Comparison of ENCODE assay signal across 24 cellular contexts in genomic region chr1:1732381-1732780, GRCh38. TPM values are rescaled to one million over a fixed set of nuclear protein-coding genes. Genes with fewer than 3 reads are reported as not detected.
DNase-seq lines count a peak whose midpoint lies in the region; ATAC-seq and TF ChIP-seq lines count a peak whose summit lies in the region.
"Had no signal": no experiment of that assay in that cellular context is flagged by ENCODE, and none has a peak within 500 bp of the region (broad histone marks: within the 10 kb centered on the region; RNA-seq: fewer than 3 reads in every experiment).

No MANE protein-coding gene starts in this region.

- H3K9ac ChIP-seq in H9 (ENCODE audit: extremely low read depth, insufficient read length, low read length) = no peak overlapping the region
- H3K9ac ChIP-seq: GM23248 had no signal

- no peak overlapping the region for H4K8ac ChIP-seq in H9 (replicated peaks; ENCODE audit: insufficient read length, low read depth, low read length)

- H3K4me1 Mint-ChIP-seq in activated CD4-positive, alpha-beta memory T cell treated with anti-CD3 and anti-CD28 coated beads, Interleukin-2, amount 10 ng/mL, durations not matched to agents 7 days and 5 days = peaks cover 23% of the 10 kb centered on the region
- H3K4me1 Mint-ChIP-seq in activated CD4-positive, alpha-beta memory T cell treated with anti-CD3 and anti-CD28 coated beads for 36 hours (ENCODE audit: low read depth) = peaks cover 11% of the 10 kb centered on the region
- H3K4me1 Mint-ChIP-seq in H9 (no peaks in the 10 kb centered on the region), glutamatergic neuron (ENCODE audit: low read depth, unreplicated experiment) (no peaks in the 10 kb centered on the region), osteocyte (ENCODE audit: unreplicated experiment) (peaks cover 6% of the 10 kb centered on the region)

- no peaks in the 10 kb centered on the region for H3K23me2 ChIP-seq in H9 (ENCODE audit: insufficient read length, low read depth, low read length, poor library complexity, severe bottlenecking)

- no peak overlapping the region for H3K23ac ChIP-seq in H9 (ENCODE audit: insufficient read length, low read depth, low read length)

- H3K79me1 ChIP-seq in H9 (ENCODE audit: insufficient read depth, low read depth, low read length, poor library complexity, severe bottlenecking) = no peaks in the 10 kb centered on the region

- WGBS in H9 (ENCODE audit: extremely low coverage, insufficient read length, low lambda C conversion rate) = no CpG with 5 or more reads among the region's 17 CpGs
- 91 to 94% methylated on average over 17 of the region's 17 CpGs for WGBS in tibial nerve, 2 donors
- 88 to 93% (median 90%) methylated on average over 9 to 17 of the region's 17 CpGs for WGBS in spleen, 5 donors

- H2BK20ac ChIP-seq in H9 (ENCODE audit: low read depth, low read length, poor library complexity, severe bottlenecking) = no peak overlapping the region

- H3K27me3 ChIP-seq in H9 (ENCODE audit: insufficient read depth, low read length) (no peaks in the 10 kb centered on the region), tibial nerve (no peaks in the 10 kb centered on the region), spleen (replicated peaks in 1 of 7) (no peaks in the 10 kb centered on the region)

- TF ChIP-seq CTCF in H9 (conservative IDR thresholded peaks at IDR 0.05) (no peak), glutamatergic neuron (IDR thresholded peaks at IDR 0.05; ENCODE audit: partially characterized antibody, unreplicated experiment) (no peak), osteocyte (IDR thresholded peaks at IDR 0.05) (no peak), tibial nerve (IDR thresholded peaks at IDR 0.05) (no peak), spleen (IDR thresholded peaks at IDR 0.05 in 8 of 11, conservative IDR thresholded peaks at IDR 0.05 in 3 of 11) (no peak)

- H2BK120ac ChIP-seq in H9 (ENCODE audit: low read depth, low read length, poor library complexity, severe bottlenecking) = no peak overlapping the region

- H3K36me3 ChIP-seq in tibial nerve (peaks cover 0 to 58% (median 3%) of the 10 kb centered on the region in 3 donors), spleen (peaks cover 0 to 85% (median 36%) of the 10 kb centered on the region in 6 donors)

- H3K9me3 ChIP-seq in H9 (ENCODE audit: control insufficient read depth, low read depth, low read length) (no peaks in the 10 kb centered on the region), tibial nerve (no peaks in the 10 kb centered on the region), spleen (no peaks in the 10 kb centered on the region)
- H3K9me3 ChIP-seq: HAP-1 had no signal

- H2BK15ac ChIP-seq in H9 (ENCODE audit: low read depth, low read length) = no peak overlapping the region

- H3K4me3 Mint-ChIP-seq in activated CD4-positive, alpha-beta memory T cell treated with anti-CD3 and anti-CD28 coated beads, Interleukin-2, amount 10 ng/mL, durations not matched to agents 7 days and 5 days = no peak overlapping the region
- H3K4me3 Mint-ChIP-seq in activated CD4-positive, alpha-beta memory T cell treated with anti-CD3 and anti-CD28 coated beads for 36 hours = no peak overlapping the region
- H3K4me3 Mint-ChIP-seq in H9 = no peak overlapping the region
- H3K4me3 Mint-ChIP-seq in glutamatergic neuron (ENCODE audit: unreplicated experiment) = no peak overlapping the region
- no peak overlapping the region for H3K4me3 Mint-ChIP-seq in osteocyte (ENCODE audit: unreplicated experiment)
- H3K4me3 Mint-ChIP-seq: HFFc6 had no signal

- H3K36me3 Mint-ChIP-seq in activated CD4-positive, alpha-beta memory T cell treated with anti-CD3 and anti-CD28 coated beads, Interleukin-2, amount 10 ng/mL, durations not matched to agents 7 days and 5 days (ENCODE audit: low read depth) = peaks cover 45% of the 10 kb centered on the region
- H3K36me3 Mint-ChIP-seq in activated CD4-positive, alpha-beta memory T cell treated with anti-CD3 and anti-CD28 coated beads for 36 hours = peaks cover 10% of the 10 kb centered on the region
- H3K36me3 Mint-ChIP-seq in H9 (ENCODE audit: insufficient read depth in 1 of 3, low read depth in 3 of 3) (peaks cover 7 to 33% (median 23%) of the 10 kb centered on the region in 3 experiments; a peak in 6 of 7 replicates), glutamatergic neuron (ENCODE audit: unreplicated experiment) (no peaks in the 10 kb centered on the region), osteocyte (ENCODE audit: unreplicated experiment) (peaks cover 20% of the 10 kb centered on the region)

- H4K91ac ChIP-seq in H9 (ENCODE audit: insufficient read length, low read depth, low read length) = no peak overlapping the region

- TF ChIP-seq EP300 in tibial nerve (IDR thresholded peaks at IDR 0.05) = no peak

- no peak for TF ChIP-seq POLR2A in tibial nerve (IDR thresholded peaks at IDR 0.05)
- no peak for TF ChIP-seq POLR2A in spleen (IDR thresholded peaks at IDR 0.05)

- POLR2A ChIA-PET in activated CD4-positive, alpha-beta memory T cell treated with anti-CD3 and anti-CD28 coated beads, Interleukin-2, amount 10 ng/mL, durations not matched to agents 7 days and 5 days (lab: Charles Lee) = interaction anchor here (1.2 kb wide), 1 partner anchor 8 kb away, joined by 3 read pairs; no protein-coding TSS in a partner anchor
- POLR2A ChIA-PET in activated CD4-positive, alpha-beta memory T cell treated with anti-CD3 and anti-CD28 coated beads for 36 hours (lab: Charles Lee) = no interaction called here

- H3K27ac ChIP-seq in H9 (ENCODE audit: insufficient read length, low read depth, low read length) (no peak overlapping the region), tibial nerve (no peak overlapping the region), spleen (no peak overlapping the region)
- H3K27ac ChIP-seq: GM23248, RWPE1 had no signal

- H4K5ac ChIP-seq in H9 (ENCODE audit: insufficient read length, low read depth, low read length) = no peak overlapping the region

- H3K4ac ChIP-seq in H9 (ENCODE audit: low read depth, low read length) = no peak overlapping the region

- H3T11ph ChIP-seq in H9 (ENCODE audit: low read length) = no peak overlapping the region

- H2AFZ ChIP-seq in H9 (ENCODE audit: low read length) = no peak overlapping the region
- H2AFZ ChIP-seq: GM23248 had no signal

- H3K56ac ChIP-seq in H9 (ENCODE audit: insufficient read length, low read depth, low read length) = no peak overlapping the region

- H3K4me1 ChIP-seq in H9 (ENCODE audit: insufficient read depth, low read length) = no peaks in the 10 kb centered on the region
- H3K4me1 ChIP-seq in tibial nerve = peaks cover 0 to 4% (median 0%) of the 10 kb centered on the region in 4 donors
- peaks cover 0 to 15% (median 7%) of the 10 kb centered on the region in 6 donors for H3K4me1 ChIP-seq in spleen
- H3K4me1 ChIP-seq: HAP-1 had no signal

- no peaks in the 10 kb centered on the region for H4K20me1 ChIP-seq in H9 (ENCODE audit: control insufficient read depth, insufficient read depth, insufficient read length)

- no peaks in the 10 kb centered on the region for H3K27me3 Mint-ChIP-seq in activated CD4-positive, alpha-beta memory T cell treated with anti-CD3 and anti-CD28 coated beads, Interleukin-2, amount 10 ng/mL, durations not matched to agents 7 days and 5 days
- H3K27me3 Mint-ChIP-seq in activated CD4-positive, alpha-beta memory T cell treated with anti-CD3 and anti-CD28 coated beads for 36 hours = no peaks in the 10 kb centered on the region
- H3K27me3 Mint-ChIP-seq in H9 (ENCODE audit: low read depth) = no peaks in the 10 kb centered on the region
- H3K27me3 Mint-ChIP-seq in glutamatergic neuron (ENCODE audit: unreplicated experiment) = no peaks in the 10 kb centered on the region
- H3K27me3 Mint-ChIP-seq in osteocyte (ENCODE audit: unreplicated experiment) = no peaks in the 10 kb centered on the region
- H3K27me3 Mint-ChIP-seq: CD4-positive, CD25-positive, alpha-beta regulatory T cell had no signal

- no peak overlapping the region for H2BK5ac ChIP-seq in H9 (ENCODE audit: insufficient read length, low read length)

- H3K79me2 ChIP-seq in H9 (ENCODE audit: insufficient read depth, low read length) = no peaks in the 10 kb centered on the region

- no peak overlapping the region for H3K18ac ChIP-seq in H9 (ENCODE audit: insufficient read length, low read depth, low read length)

- ATAC-seq in GM21367 (IDR thresholded peaks at IDR 0.05; ENCODE audit: unreplicated experiment) = no peak
- ATAC-seq: K562, Panc1 had no signal

- H3K14ac ChIP-seq in H9 (ENCODE audit: insufficient read depth, low read length) = no peak overlapping the region

- CTCF ChIA-PET in activated CD4-positive, alpha-beta memory T cell treated with anti-CD3 and anti-CD28 coated beads, Interleukin-2, amount 10 ng/mL, durations not matched to agents 7 days and 5 days (lab: Charles Lee) = no interaction called here
- CTCF ChIA-PET in activated CD4-positive, alpha-beta memory T cell treated with anti-CD3 and anti-CD28 coated beads for 36 hours (lab: Charles Lee) = no interaction called here

- no peak overlapping the region for H2AK5ac ChIP-seq in H9 (ENCODE audit: insufficient read length, low read length)

- H3K9me3 Mint-ChIP-seq in activated CD4-positive, alpha-beta memory T cell treated with anti-CD3 and anti-CD28 coated beads, Interleukin-2, amount 10 ng/mL, durations not matched to agents 7 days and 5 days = no peaks in the 10 kb centered on the region
- no peaks in the 10 kb centered on the region for H3K9me3 Mint-ChIP-seq in activated CD4-positive, alpha-beta memory T cell treated with anti-CD3 and anti-CD28 coated beads for 36 hours
- H3K9me3 Mint-ChIP-seq in H9 (no peaks in the 10 kb centered on the region), glutamatergic neuron (ENCODE audit: unreplicated experiment) (no peaks in the 10 kb centered on the region), osteocyte (ENCODE audit: unreplicated experiment) (no peaks in the 10 kb centered on the region)
- H3K9me3 Mint-ChIP-seq: CD4-positive, CD25-positive, alpha-beta regulatory T cell; HFFc6 had no signal

- no peak overlapping the region for H3K4me2 ChIP-seq in H9 (ENCODE audit: insufficient read depth, insufficient read length, low read length)

- DNase-seq in activated CD4-positive, alpha-beta memory T cell treated with anti-CD3 and anti-CD28 coated beads, Interleukin-2, amount 10 ng/mL, durations not matched to agents 7 days and 5 days = no peak
- DNase-seq in activated CD4-positive, alpha-beta memory T cell treated with anti-CD3 and anti-CD28 coated beads for 36 hours = no peak
- no peak for DNase-seq in H9
- no peak for DNase-seq in glutamatergic neuron
- peak; percentile 65 for DNase-seq in osteocyte (ENCODE audit: extremely low spot score, unreplicated experiment)
- no peak for DNase-seq in tibial nerve (ENCODE audit: low spot score in 2 of 2)
- DNase-seq in spleen = no peak
- DNase-seq: CD4-positive, CD25-positive, alpha-beta regulatory T cell; DMS153; DND-41; GM23248; HFFc6; MV-4-11; NCI-H1105; NCI-H146; NCI-H2029; NCI-H2227 treated with DMSO at 0.1 percent for 48 hours; NCI-H526 treated with DMSO at 0.1 percent for 48 hours; SHP77 had no signal

- peak overlapping the region; percentile 19 for H3K27ac Mint-ChIP-seq in activated CD4-positive, alpha-beta memory T cell treated with anti-CD3 and anti-CD28 coated beads, Interleukin-2, amount 10 ng/mL, durations not matched to agents 7 days and 5 days
- H3K27ac Mint-ChIP-seq in activated CD4-positive, alpha-beta memory T cell treated with anti-CD3 and anti-CD28 coated beads for 36 hours = no peak overlapping the region
- H3K27ac Mint-ChIP-seq in H9 (peak overlapping the region in 2 of 3 experiments; percentile 53 to 63; a peak in 2 of 7 replicates), glutamatergic neuron (ENCODE audit: unreplicated experiment) (peak overlapping the region; percentile 81), osteocyte (ENCODE audit: unreplicated experiment) (no peak overlapping the region)
- H3K27ac Mint-ChIP-seq: CD4-positive, CD25-positive, alpha-beta regulatory T cell; HFFc6 had no signal

- intact Hi-C loops in activated CD4-positive, alpha-beta memory T cell treated with anti-CD3 and anti-CD28 coated beads for 36 hours (cut with micrococcal nuclease) = no loop called here
- intact Hi-C loops in spleen (cut with DNase I; ENCODE audit: low total_unique reads) = no loop called here

- no peak overlapping the region for H2BK12ac ChIP-seq in H9 (ENCODE audit: insufficient read length, low read depth, low read length)

- no peak overlapping the region for H3K4me3 ChIP-seq in tibial nerve
- no peak overlapping the region for H3K4me3 ChIP-seq in spleen
- H3K4me3 ChIP-seq: GM23248, HAP-1, K562 had no signal

RNA-seq across cellular contexts. Expression of gene CDK11A, which starts 8.2 kb away (rescaled TPM):
- total RNA-seq in activated CD4-positive, alpha-beta memory T cell treated with anti-CD3 and anti-CD28 coated beads, Interleukin-2, amount 10 ng/mL, durations not matched to agents 7 days and 5 days = 10 to 100 TPM; 67.2 to 68.1 TPM
- total RNA-seq in activated CD4-positive, alpha-beta memory T cell treated with anti-CD3 and anti-CD28 coated beads for 36 hours = 10 to 100 TPM; 44.5 to 49.1 TPM
- 49.5 and 50.1 TPM in 2 replicates for total RNA-seq in H9 (2021)
- total RNA-seq in glutamatergic neuron (ENCODE audit: unreplicated experiment) = 62.8 TPM
- total RNA-seq in osteocyte = 44.2 and 51.3 TPM in 2 replicates
- 10 to 100 TPM; 36.1 to 71.1 (median 54.6) TPM for total RNA-seq in tibial nerve
- 100 to 1,000 TPM in 1 of 7 donors, 10 to 100 TPM in 6; 54.2 to 101 (median 77.1) TPM for total RNA-seq in spleen
- polyA plus RNA-seq in spleen = 100 to 1,000 TPM in 1 of 3 donors, 10 to 100 TPM in 2; 29.3 to 123 (median 70.1) TPM

RNA-seq across cellular contexts. Expression of gene SLC35E2B, which starts 39.8 kb away (rescaled TPM):
- total RNA-seq in activated CD4-positive, alpha-beta memory T cell treated with anti-CD3 and anti-CD28 coated beads, Interleukin-2, amount 10 ng/mL, durations not matched to agents 7 days and 5 days = 10 to 100 TPM; 54.5 to 55.7 TPM
- 10 to 100 TPM; 29.0 to 30.1 TPM for total RNA-seq in activated CD4-positive, alpha-beta memory T cell treated with anti-CD3 and anti-CD28 coated beads for 36 hours
- total RNA-seq in H9 (2021) = 39.6 and 41.7 TPM in 2 replicates
- total RNA-seq in glutamatergic neuron (ENCODE audit: unreplicated experiment) = 151 TPM
- total RNA-seq in osteocyte = 84.9 and 85.2 TPM in 2 replicates
- 10 to 100 TPM; 38.2 to 67.8 (median 46.1) TPM for total RNA-seq in tibial nerve
- 100 to 1,000 TPM in 1 of 7 donors, 10 to 100 TPM in 6; 48.3 to 105 (median 63.1) TPM for total RNA-seq in spleen
- polyA plus RNA-seq in spleen = 10 to 100 TPM; 18.3 to 26.7 (median 21.9) TPM

RNA-seq across cellular contexts. Expression of gene NADK, which starts 45.9 kb away (rescaled TPM):
- total RNA-seq in activated CD4-positive, alpha-beta memory T cell treated with anti-CD3 and anti-CD28 coated beads, Interleukin-2, amount 10 ng/mL, durations not matched to agents 7 days and 5 days = 10 to 100 TPM; 78.0 to 81.5 TPM
- 10 to 100 TPM; 56.2 to 57.4 TPM for total RNA-seq in activated CD4-positive, alpha-beta memory T cell treated with anti-CD3 and anti-CD28 coated beads for 36 hours
- total RNA-seq in H9 (2021) = 104 and 105 TPM in 2 replicates
- total RNA-seq in glutamatergic neuron (ENCODE audit: unreplicated experiment) = 66.0 TPM
- total RNA-seq in osteocyte = 75.2 and 84.3 TPM in 2 replicates
- 100 to 1,000 TPM; 111 to 145 (median 119) TPM for total RNA-seq in tibial nerve
- total RNA-seq in spleen = 100 to 1,000 TPM; 155 to 271 (median 207) TPM
- 100 to 1,000 TPM in 1 of 3 donors, 10 to 100 TPM in 2; 62.6 to 155 (median 83.8) TPM for polyA plus RNA-seq in spleen

Comparison
In these comparisons a context has a peak if more than half of its experiments do, and no peak if none do; other contexts are left out.
1. H3K27ac Mint-ChIP-seq: peak in activated CD4-positive, alpha-beta memory T cell treated with anti-CD3 and anti-CD28 coated beads, Interleukin-2, amount 10 ng/mL, durations not matched to agents 7 days and 5 days (single experiment), H9 (2 of 3) and glutamatergic neuron (single experiment); none in activated CD4-positive, alpha-beta memory T cell treated with anti-CD3 and anti-CD28 coated beads for 36 hours (single experiment) and osteocyte (single experiment).